ENCODE assay signal across 8 cellular contexts in the genomic region with DNA sequence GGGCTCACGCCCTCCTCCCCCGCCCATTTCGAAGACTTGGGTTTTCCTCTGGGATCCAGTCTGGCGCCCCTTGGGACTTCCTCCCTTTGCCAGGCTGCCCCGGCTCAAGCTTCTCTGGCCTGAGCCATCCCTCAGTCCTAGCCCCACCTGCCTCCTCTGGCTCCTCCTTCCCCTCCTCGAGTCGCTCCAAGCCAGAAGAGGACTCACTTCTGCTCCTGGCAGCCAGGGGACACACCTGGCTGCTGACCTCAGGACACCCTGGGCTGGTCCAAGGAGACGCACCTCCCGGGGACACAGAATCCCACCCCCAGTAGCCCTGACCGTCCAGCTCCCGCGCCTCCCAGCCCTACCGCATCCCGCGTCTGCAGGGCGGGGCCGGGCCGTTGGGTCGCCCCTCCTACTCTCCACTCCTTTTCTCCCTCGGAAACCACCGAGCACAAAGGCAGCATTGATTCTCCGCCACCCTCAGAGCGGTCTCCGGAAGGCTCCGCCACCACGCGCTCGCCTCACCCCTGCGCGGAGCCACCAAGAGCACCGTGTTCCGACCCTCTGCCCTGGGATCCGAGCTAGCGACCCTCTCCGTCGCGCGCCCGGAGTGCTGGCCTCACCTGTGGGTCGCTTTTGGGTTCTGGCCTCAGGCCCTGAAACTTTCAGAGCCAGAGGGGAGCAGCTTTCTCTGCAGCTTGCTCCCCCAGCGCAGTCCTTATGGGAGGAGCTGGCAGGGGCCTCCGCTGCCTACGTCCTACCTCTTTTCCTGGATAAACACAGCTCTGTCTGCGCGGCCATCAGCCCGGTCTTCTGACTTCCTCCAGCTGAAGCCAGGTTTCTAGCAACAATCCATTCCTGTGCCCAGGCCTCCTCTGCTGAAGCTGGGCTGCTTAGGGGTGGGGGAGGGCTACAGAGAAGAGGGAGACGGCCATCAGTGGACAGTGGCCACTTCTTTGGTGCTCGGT. TPM values are rescaled to one million over a fixed set of nuclear protein-coding genes. Genes with fewer than 3 reads are reported as not detected.
DNase-seq lines count a peak whose midpoint lies in the region; ATAC-seq and TF ChIP-seq lines count a peak whose summit lies in the region.

C2CD4D (minus strand) TSS at position 364 of the 953 bp plus-strand sequence. CDS start 831 bp downstream, outside the sequence.

- DNase-seq in NCI-H2081 (lab: John Stamatoyannopoulos, UW): peak; percentile 83 to 85
- DNase-seq in activated T-cell treated with anti-CD3 and anti-CD28 coated beads for 1 hour (ENCODE audit: low read depth): peak; percentile 48
- peak; percentile 61 for DNase-seq in endothelial cell (ENCODE audit: low spot score)
- DNase-seq in stimulated activated naive B cell treated with anti-CD40 and anti-IgM and Interleukin-4, amounts not matched to agents 10 μg/mL and 1 μg/mL and 100 μg/mL, for 72 hours: peak; percentile 50
- DNase-seq in BE2C: no peak
- no peak for DNase-seq in UCSD-AML1 (lab: John Stamatoyannopoulos, UW; ENCODE audit: unreplicated experiment)

- peak within 1 kb of the TSS; percentile 36 to 38 for H3K4me3 ChIP-seq in muscle layer of colon (ENCODE audit: low read depth in 1 of 2, low read length in 2 of 2)
- no peak within 1 kb of the TSS for H3K4me3 ChIP-seq in BE2C (ENCODE audit: low read depth, low read length)

- TF ChIP-seq CTCF in GM12873 (IDR thresholded peaks at IDR 0.05; ENCODE audit: insufficient read depth, low read depth, low read length, missing control alignments): peak; percentile 7
- TF ChIP-seq CTCF in endothelial cell (IDR thresholded peaks at IDR 0.05; ENCODE audit: unreplicated experiment): no peak
- no peak for TF ChIP-seq CTCF in BE2C (IDR thresholded peaks at IDR 0.05; ENCODE audit: low read depth, low read length)

- peak within 1 kb of the TSS; percentile 73 for H3K4me3 Mint-ChIP-seq in endothelial cell (ENCODE audit: unreplicated experiment)
- H3K4me3 Mint-ChIP-seq in stimulated activated naive B cell treated with anti-CD40 and anti-IgM and Interleukin-4, amounts not matched to agents 10 μg/mL and 1 μg/mL and 100 μg/mL, for 72 hours: peak within 1 kb of the TSS; percentile 84 to 87

- H3K27me3 ChIP-seq in muscle layer of colon (ENCODE audit: control insufficient read depth in 1 of 2, insufficient read depth in 2 of 2, low read length in 2 of 2) (peaks cover 39 to 42% of the 10 kb centered on the region in 2 donors), BE2C (no peaks in the 10 kb centered on the region)

- H3K36me3 ChIP-seq in muscle layer of colon (ENCODE audit: insufficient read depth, low read length) (no peaks in the 10 kb centered on the region), BE2C (no peaks in the 10 kb centered on the region)

- H3K36me3 Mint-ChIP-seq in endothelial cell (ENCODE audit: low read depth, unreplicated experiment): peaks cover 15% of the 10 kb centered on the region
- peaks cover 4 to 8% of the 10 kb centered on the region in 2 donors for H3K36me3 Mint-ChIP-seq in stimulated activated naive B cell treated with anti-CD40 and anti-IgM and Interleukin-4, amounts not matched to agents 10 μg/mL and 1 μg/mL and 100 μg/mL, for 72 hours

- H3K27ac Mint-ChIP-seq in endothelial cell (ENCODE audit: unreplicated experiment): peak within 1 kb of the TSS; percentile 67
- H3K27ac Mint-ChIP-seq in stimulated activated naive B cell treated with anti-CD40 and anti-IgM and Interleukin-4, amounts not matched to agents 10 μg/mL and 1 μg/mL and 100 μg/mL, for 72 hours: peak within 1 kb of the TSS; percentile 84

- ATAC-seq in stimulated activated naive B cell treated with anti-CD40 and anti-IgM and Interleukin-4, amounts not matched to agents 10 μg/mL and 1 μg/mL and 100 μg/mL, for 72 hours (replicated peaks): peak; percentile 54 to 60

- H3K27me3 Mint-ChIP-seq in endothelial cell (ENCODE audit: unreplicated experiment): peaks cover 19% of the 10 kb centered on the region
- H3K27me3 Mint-ChIP-seq in stimulated activated naive B cell treated with anti-CD40 and anti-IgM and Interleukin-4, amounts not matched to agents 10 μg/mL and 1 μg/mL and 100 μg/mL, for 72 hours: peaks cover 8 to 31% of the 10 kb centered on the region in 2 donors

- no peak within 1 kb of the TSS for H3K9ac ChIP-seq in muscle layer of colon (ENCODE audit: low read length)

- H3K4me1 ChIP-seq in muscle layer of colon (ENCODE audit: insufficient read depth, low read length) (peaks cover 16% of the 10 kb centered on the region), BE2C (peaks cover 6% of the 10 kb centered on the region; the same call in 1 of the 2 replicates)

- no peak within 1 kb of the TSS for H3K27ac ChIP-seq in muscle layer of colon (ENCODE audit: low read depth, low read length)

- no peaks in the 10 kb centered on the region for H3K9me3 Mint-ChIP-seq in endothelial cell (ENCODE audit: unreplicated experiment)
- no peaks in the 10 kb centered on the region for H3K9me3 Mint-ChIP-seq in stimulated activated naive B cell treated with anti-CD40 and anti-IgM and Interleukin-4, amounts not matched to agents 10 μg/mL and 1 μg/mL and 100 μg/mL, for 72 hours

- H3K9me3 ChIP-seq in muscle layer of colon (ENCODE audit: low read length) (no peaks in the 10 kb centered on the region), BE2C (no peaks in the 10 kb centered on the region)

- peaks cover 46% of the 10 kb centered on the region for H3K4me1 Mint-ChIP-seq in endothelial cell (ENCODE audit: unreplicated experiment)
- H3K4me1 Mint-ChIP-seq in stimulated activated naive B cell treated with anti-CD40 and anti-IgM and Interleukin-4, amounts not matched to agents 10 μg/mL and 1 μg/mL and 100 μg/mL, for 72 hours: peaks cover 27 to 48% of the 10 kb centered on the region in 2 donors

RNA-seq across cellular contexts. Expression of gene C2CD4D, which starts in this region (rescaled TPM):
- 0.95 TPM for total RNA-seq in endothelial cell (ENCODE audit: unreplicated experiment)
- not detected for polyA plus RNA-seq in BE2C (2012; ENCODE audit: insufficient read depth, insufficient read length, low read depth)

Comparison
In these comparisons a context has a peak if more than half of its experiments do, and no peak if none do; other contexts are left out.
1. Peak in DNase-seq in endothelial cell; RNA of the gene not detected or under 1 TPM.
2. DNase-seq: peak in NCI-H2081 (2 of 2), activated T-cell treated with anti-CD3 and anti-CD28 coated beads for 1 hour (single experiment) and stimulated activated naive B cell treated with anti-CD40 and anti-IgM and Interleukin-4, amounts not matched to agents 10 μg/mL and 1 μg/mL and 100 μg/mL, for 72 hours (single experiment); none in BE2C (single experiment) and UCSD-AML1 (single experiment).